ENCODE assay signal across 8 cellular contexts in the genomic region with DNA sequence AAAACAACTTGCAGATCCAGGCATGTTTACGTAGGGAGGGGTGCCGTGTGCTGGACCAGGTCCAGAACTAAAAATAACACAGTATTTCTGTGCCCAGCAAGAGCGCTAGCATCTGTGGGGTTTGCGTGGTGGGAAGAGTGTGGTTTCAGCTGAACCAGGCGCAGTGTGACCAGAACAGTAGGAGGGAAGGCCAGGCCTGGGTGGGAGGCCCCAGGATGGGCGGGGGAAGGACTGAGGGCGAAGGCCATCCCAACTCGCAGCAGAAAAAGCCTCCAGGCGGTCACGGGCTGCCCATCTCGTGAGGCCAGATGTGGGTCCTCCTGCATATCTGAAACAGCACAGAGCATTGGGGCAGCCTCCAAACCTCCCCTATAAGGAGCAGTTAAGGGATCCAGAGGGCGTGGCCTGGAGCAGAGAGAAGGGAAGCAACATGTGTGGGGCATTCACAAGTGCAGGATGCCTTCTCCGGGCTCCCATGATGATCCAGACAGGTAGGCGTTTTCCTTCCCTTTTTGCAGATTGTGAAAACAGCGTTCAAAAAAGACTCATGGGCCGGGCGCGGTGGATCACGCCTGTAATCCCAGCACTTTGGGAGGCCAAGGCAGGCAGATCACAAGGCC.
A peak's percentile ranks its signal among the peaks of the same experiment; 100 is the strongest.
DNase-seq lines count a peak whose midpoint lies in the region; TF ChIP-seq lines count a peak whose summit lies in the region.

No MANE protein-coding gene starts in this region.

- peaks cover 18% of the 10 kb centered on the region for H3K27me3 ChIP-seq in neutrophil

- H3K4me1 ChIP-seq in neutrophil (ENCODE audit: control insufficient read depth in 1 of 2, insufficient read depth in 1 of 2, low read depth in 1 of 2, low read length in 1 of 2), result peaks cover 10 to 18% of the 10 kb centered on the region in 2 experiments

- peak; percentile 72 for DNase-seq in AG20443 (ENCODE audit: low spot score)
- peak; percentile 48 for DNase-seq in NCI-H2107 treated with DMSO at 0.1 percent for 48 hours (lab: John Stamatoyannopoulos, UW; ENCODE audit: unreplicated experiment)
- peak; percentile 78 for DNase-seq in epidermal melanocyte (ENCODE audit: insufficient read length, low spot score)
- DNase-seq in stimulated activated CD4-positive, alpha-beta T cell treated with anti-CD3 and anti-CD28 coated beads, Interleukin-4, amount 100 ng/mL, for 1 hour, result no peak
- DNase-seq in SHP77 treated with DMSO at 0.1 percent for 48 hours (lab: John Stamatoyannopoulos, UW), result no peak
- no peak for DNase-seq in activated CD8-positive, alpha-beta memory T cell treated with anti-CD3 and anti-CD28 coated beads, Interleukin-2, amount 50 U/mL, for 4 hours
- no peak for DNase-seq in stimulated activated CD4-positive, alpha-beta T cell treated with anti-CD3 and anti-CD28 coated beads, Interleukin-2, amount 100 ng/mL, for 48 hours

- no peaks in the 10 kb centered on the region for H3K9me3 ChIP-seq in neutrophil

- H3K27ac ChIP-seq in neutrophil, result peak overlapping the region; percentile 47

- no peaks in the 10 kb centered on the region for H3K36me3 ChIP-seq in neutrophil

- no peak overlapping the region for H3K4me3 ChIP-seq in neutrophil (ENCODE audit: low read depth in 1 of 2, low read length in 1 of 2)

- no peak for TF ChIP-seq CTCF in neutrophil (IDR thresholded peaks at IDR 0.05)

Comparison
In these comparisons a context has a peak if more than half of its experiments do, and no peak if none do; other contexts are left out.
1. DNase-seq: peak in AG20443 (single experiment), NCI-H2107 treated with DMSO at 0.1 percent for 48 hours (single experiment) and epidermal melanocyte (single experiment); none in stimulated activated CD4-positive, alpha-beta T cell treated with anti-CD3 and anti-CD28 coated beads, Interleukin-4, amount 100 ng/mL, for 1 hour (single experiment), SHP77 treated with DMSO at 0.1 percent for 48 hours (single experiment), activated CD8-positive, alpha-beta memory T cell treated with anti-CD3 and anti-CD28 coated beads, Interleukin-2, amount 50 U/mL, for 4 hours (single experiment) and stimulated activated CD4-positive, alpha-beta T cell treated with anti-CD3 and anti-CD28 coated beads, Interleukin-2, amount 100 ng/mL, for 48 hours (0 of 2).